In genomic region chr17:7703584-7704574, GRCh38 we compare ENCODE assay signal across 9 cellular contexts. TPM values are rescaled to one million over a fixed set of nuclear protein-coding genes. Genes with fewer than 3 reads are reported as not detected.
DNase-seq lines count a peak whose midpoint lies in the region; ATAC-seq lines count a peak whose summit lies in the region.
"Had no signal": no experiment of that assay in that cellular context is flagged by ENCODE, and none has a peak within 500 bp of the region (broad histone marks: within the 10 kb centered on the region; RNA-seq: fewer than 3 reads in every experiment).

No MANE protein-coding gene starts in this region.

- no peak overlapping the region for H4K8ac ChIP-seq in mesendoderm (ENCODE audit: low read depth, low read length)

- no peaks in the 10 kb centered on the region for H3K36me3 ChIP-seq in mesendoderm (ENCODE audit: control insufficient read depth, insufficient read depth, low read length)

- ATAC-seq in GM18498 (IDR thresholded peaks at IDR 0.05; ENCODE audit: unreplicated experiment) (no peak), GM21526 (IDR thresholded peaks at IDR 0.05; ENCODE audit: low FRiP score, unreplicated experiment) (no peak)

- peak; percentile 65 for DNase-seq in DMS79 (lab: John Stamatoyannopoulos, UW)
- DNase-seq in NCI-H2171 treated with DMSO at 0.1 percent for 48 hours (lab: John Stamatoyannopoulos, UW): peak; percentile 55
- peak; percentile 76 for DNase-seq in cerebellar cortex (ENCODE audit: low spot score)
- peak; percentile 98 for DNase-seq in mesendoderm
- no peak for DNase-seq in GDM1 (lab: John Stamatoyannopoulos, UW)
- no peak for DNase-seq in NOMO-1 treated with dmso at 0.1 percent for 144 hours (lab: John Stamatoyannopoulos, UW; ENCODE audit: unreplicated experiment)

- no peak overlapping the region for H2AK5ac ChIP-seq in mesendoderm (ENCODE audit: low read length)

- H3K56ac ChIP-seq in mesendoderm (ENCODE audit: low read length): peak overlapping the region; percentile 60

- H2BK5ac ChIP-seq in mesendoderm (ENCODE audit: low read length): no peak overlapping the region

- no peaks in the 10 kb centered on the region for H3K79me1 ChIP-seq in mesendoderm (ENCODE audit: low read length)

- H3K23ac ChIP-seq in mesendoderm (ENCODE audit: low read length): no peak overlapping the region

- peaks cover 3% of the 10 kb centered on the region for H3K27me3 ChIP-seq in mesendoderm (ENCODE audit: insufficient read depth, low read length, poor library complexity)

- no peak overlapping the region for H3K27ac ChIP-seq in mesendoderm (ENCODE audit: low read depth, low read length)
- H3K27ac ChIP-seq: KMS-11 had no signal

- H3K4me3 ChIP-seq in mesendoderm (ENCODE audit: low read length): no peak overlapping the region

- H4K5ac ChIP-seq in mesendoderm (ENCODE audit: low read length): no peak overlapping the region

- no peak overlapping the region for H3K4ac ChIP-seq in mesendoderm (ENCODE audit: low read depth, low read length)

- no peak overlapping the region for H3K9ac ChIP-seq in mesendoderm (ENCODE audit: low read length)
- H3K9ac ChIP-seq: KMS-11 had no signal

- H3K79me2 ChIP-seq in mesendoderm (ENCODE audit: control insufficient read depth, insufficient read depth, low read length): no peaks in the 10 kb centered on the region

- peak overlapping the region; percentile 91 for H3K4me2 ChIP-seq in mesendoderm (ENCODE audit: low read length)
- H3K4me2 ChIP-seq: KMS-11 had no signal

- H3K4me1 ChIP-seq in mesendoderm (ENCODE audit: control insufficient read depth, low read depth, low read length): peaks cover 6% of the 10 kb centered on the region

- H2BK120ac ChIP-seq in mesendoderm (ENCODE audit: low read depth, low read length): no peak overlapping the region

- H2BK15ac ChIP-seq in mesendoderm (replicated peaks; ENCODE audit: low read depth): no peak overlapping the region

- no peak overlapping the region for H3K18ac ChIP-seq in mesendoderm (ENCODE audit: low read length)

- no CpG with 5 or more reads among the region's 24 CpGs for WGBS in mesendoderm (ENCODE audit: extremely low coverage, insufficient coverage, low lambda C conversion rate)

RNA-seq across cellular contexts. Expression of gene EFNB3, which starts 1.1 kb away (rescaled TPM):
- polyA plus RNA-seq in mesendoderm (2013, experiment 1 of 2): 5.9 TPM
- 5.8 TPM for polyA plus RNA-seq in mesendoderm (2013, experiment 2 of 2)

RNA-seq across cellular contexts. Expression of gene DNAH2, which starts 13.7 kb away (rescaled TPM):
- polyA plus RNA-seq in mesendoderm (2013, experiment 1 of 2): 0.03 TPM
- polyA plus RNA-seq in mesendoderm (2013, experiment 2 of 2): 0.06 TPM

RNA-seq across cellular contexts. Expression of gene WRAP53, which starts 15.6 kb away (rescaled TPM):
- 19.8 TPM for polyA plus RNA-seq in mesendoderm (2013, experiment 1 of 2)
- polyA plus RNA-seq in mesendoderm (2013, experiment 2 of 2): 18.7 TPM

RNA-seq across cellular contexts. Expression of gene TP53, which starts 16.6 kb away (rescaled TPM):
- polyA plus RNA-seq in mesendoderm (2013, experiment 1 of 2): 206 TPM
- polyA plus RNA-seq in mesendoderm (2013, experiment 2 of 2): 206 TPM

RNA-seq across cellular contexts. Expression of gene ATP1B2, which starts 53.2 kb away (rescaled TPM):
- polyA plus RNA-seq in mesendoderm (2013, experiment 1 of 2): 3.2 TPM
- polyA plus RNA-seq in mesendoderm (2013, experiment 2 of 2): 3.1 TPM

Comparison
In these comparisons a context has a peak if more than half of its experiments do, and no peak if none do; other contexts are left out.
1. DNase-seq: peak in DMS79 (single experiment), NCI-H2171 treated with DMSO at 0.1 percent for 48 hours (single experiment), cerebellar cortex (single experiment) and mesendoderm (single experiment); none in GDM1 (single experiment) and NOMO-1 treated with dmso at 0.1 percent for 144 hours (single experiment).